Comparison of ENCODE assay signal across 20 cellular contexts in genomic region chr10:12839941-12840611, GRCh38.
DNase-seq lines count a peak whose midpoint lies in the region; ATAC-seq and TF ChIP-seq lines count a peak whose summit lies in the region.
"Had no signal": no experiment of that assay in that cellular context is flagged by ENCODE, and none has a peak within 500 bp of the region (broad histone marks: within the 10 kb centered on the region; RNA-seq: fewer than 3 reads in every experiment).

No MANE protein-coding gene starts in this region.

- WGBS in sigmoid colon, 2 donors: 63 to 72% methylated on average over 9 of the region's 9 CpGs

- CTCF ChIA-PET in HEK293T (lab: Yijun Ruan, JAX): no interaction called here

- H3K36me3 ChIP-seq in sigmoid colon: no peaks in the 10 kb centered on the region
- H3K36me3 ChIP-seq: thyroid gland had no signal

- no peaks in the 10 kb centered on the region for H3K9me3 ChIP-seq in sigmoid colon
- H3K9me3 ChIP-seq: thyroid gland had no signal

- no peak for TF ChIP-seq CTCF in sigmoid colon (IDR thresholded peaks at IDR 0.05)

- intact Hi-C loops in sigmoid colon (cut with DNase I): no loop called here

- no peak for TF ChIP-seq EP300 in sigmoid colon (IDR thresholded peaks at IDR 0.05)

- no peaks in the 10 kb centered on the region for H3K27me3 ChIP-seq in sigmoid colon
- H3K27me3 ChIP-seq: thyroid gland had no signal

- peaks cover 0 to 36% (median 17%) of the 10 kb centered on the region in 4 donors for H3K4me1 ChIP-seq in sigmoid colon

- ATAC-seq in GM19463 (IDR thresholded peaks at IDR 0.05; ENCODE audit: unreplicated experiment): no peak
- no peak for ATAC-seq in HG03280 (IDR thresholded peaks at IDR 0.05; ENCODE audit: unreplicated experiment)
- ATAC-seq: activated CD8-positive, alpha-beta T cell treated with anti-CD3 and anti-CD28 coated beads for 36 hours; effector memory CD8-positive, alpha-beta T cell; Panc1; stimulated activated effector memory CD8-positive, alpha-beta T cell treated with anti-CD3 and anti-CD28 coated beads, Interleukin-12 subunit alpha, Interleukin-12 subunit beta, amount 100 ng/mL, for 72 hours had no signal

- POLR2A ChIA-PET in HEK293T (lab: Yijun Ruan, JAX): no interaction called here

- peak overlapping the region in 3 of 4 donors; percentile 20 to 55 (median 48) for H3K27ac ChIP-seq in sigmoid colon
- H3K27ac ChIP-seq: thyroid gland had no signal

- DNase-seq in NCI-H146 (lab: John Stamatoyannopoulos, UW) (peak; percentile 81), dermis blood vessel endothelial cell (peak; percentile 13), left kidney (ENCODE audit: low read depth, low spot score) (peak; percentile 38), sigmoid colon (no peak), HEK293T (ENCODE audit: extremely low spot score) (no peak), HuH-7 (ENCODE audit: low spot score) (no peak)
- DNase-seq: activated CD8-positive, alpha-beta T cell treated with anti-CD3 and anti-CD28 coated beads for 36 hours; activated T-cell treated with anti-CD3 and anti-CD28 coated beads, Interleukin-2, amount 50 U/mL, for 48 hours; AML-193; caudate nucleus; effector memory CD8-positive, alpha-beta T cell; mammary epithelial cell; NCI-H774; occipital lobe; SW 1271; thyroid gland had no signal

- TF ChIP-seq POLR2A in sigmoid colon (IDR thresholded peaks at IDR 0.05): no peak

- H3K4me3 ChIP-seq in sigmoid colon: no peak overlapping the region
- H3K4me3 ChIP-seq: thyroid gland had no signal

TF ChIP-seq in HEK293T, 16 proteins besides CTCF, POLR2A, EP300 and RAD21:
- TF ChIP-seq CTBP1 (IDR thresholded peaks at IDR 0.05; ENCODE audit: borderline replicate concordance): no peak
- TF ChIP-seq LEF1 (IDR thresholded peaks at IDR 0.05; ENCODE audit: borderline replicate concordance): no peak
- no peak for TF ChIP-seq BHLHE40 (IDR thresholded peaks at IDR 0.05; ENCODE audit: borderline replicate concordance)
- no peak for TF ChIP-seq SUZ12 (IDR thresholded peaks at IDR 0.05)
- no peak for TF ChIP-seq TARDBP (IDR thresholded peaks at IDR 0.05)
- no peak for TF ChIP-seq FOXK2 (IDR thresholded peaks at IDR 0.05)
- no peak for TF ChIP-seq L3MBTL2 (conservative IDR thresholded peaks at IDR 0.05)
- no peak for TF ChIP-seq ARNT (IDR thresholded peaks at IDR 0.05)
- no peak for TF ChIP-seq FOXA1 (IDR thresholded peaks at IDR 0.05)
- TF ChIP-seq NFRKB (IDR thresholded peaks at IDR 0.05): no peak
- no peak for TF ChIP-seq HDGF (IDR thresholded peaks at IDR 0.05; ENCODE audit: borderline replicate concordance)
- no peak for TF ChIP-seq PKNOX1 (IDR thresholded peaks at IDR 0.05)
- no peak for TF ChIP-seq ZNF384 (IDR thresholded peaks at IDR 0.05)
- no peak for TF ChIP-seq ELF4 (IDR thresholded peaks at IDR 0.05)
- TF ChIP-seq SP1 (IDR thresholded peaks at IDR 0.05): no peak
TF ChIP-seq in HEK293T: peak in this region for 0.

Comparison
In these comparisons a context has a peak if more than half of its experiments do, and no peak if none do; other contexts are left out.
1. DNase-seq: peak in NCI-H146 (single experiment), dermis blood vessel endothelial cell (single experiment) and left kidney (single experiment); none in sigmoid colon (single experiment), HEK293T (single experiment) and HuH-7 (single experiment).